In genomic region chr7:72879079-72879736, GRCh38 we compare ENCODE assay signal across 8 cellular contexts. TPM values are rescaled to one million over a fixed set of nuclear protein-coding genes. Genes with fewer than 3 reads are reported as not detected.
A peak's percentile ranks its signal among the peaks of the same experiment; 100 is the strongest.
DNase-seq lines count a peak whose midpoint lies in the region; ATAC-seq and TF ChIP-seq lines count a peak whose summit lies in the region.
"Not testable (repeated sequence)": the region's sequence is repeated elsewhere in the genome, so short reads cannot be mapped to it uniquely, and the experiment has no call there.

No MANE protein-coding gene starts in this region.

- peak; percentile 99 for ATAC-seq in HG02852 (IDR thresholded peaks at IDR 0.05; ENCODE audit: unreplicated experiment)

- DNase-seq in GM13976 (ENCODE audit: low spot score) = peak; percentile 67
- peak; percentile 82 for DNase-seq in NCI-H146 (lab: John Stamatoyannopoulos, UW)
- DNase-seq in T-helper 1 cell = peak; percentile 35 to 84 (median 56)
- DNase-seq in amniotic stem cell (lab: John Stamatoyannopoulos, UW) = peak; percentile 48
- DNase-seq in left ventricle myocardium inferior = peak; percentile 86
- peak; percentile 66 to 97 (median 80) for DNase-seq in posterior cingulate gyrus
- DNase-seq in type B pancreatic cell (ENCODE audit: extremely low spot score, unreplicated experiment) = peak; percentile 84

- in situ Hi-C loops in GM13976 (cut with MboI; ENCODE audit: low sequenced_read_pairs, unreplicated experiment) = not testable (repeated sequence)

- H3K4me3 ChIP-seq in left ventricle myocardium inferior = peak overlapping the region; percentile 91

- H3K4me1 Mint-ChIP-seq in type B pancreatic cell (ENCODE audit: unreplicated experiment) = not testable (repeated sequence)

- H3K36me3 Mint-ChIP-seq in type B pancreatic cell = not testable (repeated sequence)

- H3K9me3 Mint-ChIP-seq in type B pancreatic cell = not testable (repeated sequence)

- not testable (repeated sequence) for H3K9me3 ChIP-seq in left ventricle myocardium inferior (replicated peaks)

- peak overlapping the region; percentile 88 for H3K4me3 Mint-ChIP-seq in type B pancreatic cell

- H3K27ac Mint-ChIP-seq in type B pancreatic cell = peak overlapping the region; percentile 66

- peaks cover 17% of the 10 kb centered on the region for H3K36me3 ChIP-seq in left ventricle myocardium inferior

- intact Hi-C loops in left ventricle myocardium inferior (cut with micrococcal nuclease); posterior cingulate gyrus (cut with DNase I): not testable (repeated sequence)

- not testable (repeated sequence) for H3K27me3 ChIP-seq in left ventricle myocardium inferior (ENCODE audit: low read depth)

- H3K27me3 Mint-ChIP-seq in type B pancreatic cell = not testable (repeated sequence)

- peak overlapping the region; percentile 95 for H3K27ac ChIP-seq in left ventricle myocardium inferior (replicated peaks)

- peaks cover 23% of the 10 kb centered on the region for H3K4me1 ChIP-seq in left ventricle myocardium inferior

- TF ChIP-seq CTCF in GM13976 (IDR thresholded peaks at IDR 0.05; ENCODE audit: borderline replicate concordance, control extremely low read depth, extremely low read depth, insufficient read depth, missing control alignments) = not testable (repeated sequence)
- TF ChIP-seq CTCF in left ventricle myocardium inferior (IDR thresholded peaks at IDR 0.05; ENCODE audit: borderline replicate concordance) (peak; percentile 27), type B pancreatic cell (conservative IDR thresholded peaks at IDR 0.05) (peak; percentile 42)

RNA-seq across cellular contexts. Expression of gene POM121, which starts 45.7 kb away (rescaled TPM):
- total RNA-seq in left ventricle myocardium inferior = 17.3 TPM
- total RNA-seq in type B pancreatic cell (ENCODE audit: low replicate concordance) = 38.9 and 51.2 TPM in 2 replicates

RNA-seq across cellular contexts. Expression of gene TYW1B, which starts 51.2 kb away (rescaled TPM):
- total RNA-seq in left ventricle myocardium inferior (2.5 TPM), type B pancreatic cell (ENCODE audit: low replicate concordance) (2.2 and 3.1 TPM in 2 replicates)

Comparison
In these comparisons a context has a peak if more than half of its experiments do, and no peak if none do; other contexts are left out.
1. Peak in every context shown above with its lines: DNase-seq, ATAC-seq, H3K4me3 ChIP-seq and H3K27ac ChIP-seq.